27 cellular contexts compared by ENCODE assay signal in genomic region chr3:10566451-10566850, GRCh38.
DNase-seq lines count a peak whose midpoint lies in the region; TF ChIP-seq lines count a peak whose summit lies in the region.
"Had no signal": no experiment of that assay in that cellular context is flagged by ENCODE, and none has a peak within 500 bp of the region (broad histone marks: within the 10 kb centered on the region; RNA-seq: fewer than 3 reads in every experiment).

No MANE protein-coding gene starts in this region.

- H3K9me3 ChIP-seq in neural cell (ENCODE audit: low read length) = no peaks in the 10 kb centered on the region
- H3K9me3 ChIP-seq: A549; BE2C; BLaER1; BLaER1 treated with 17β-estradiol and CSF1 and Interleukin-3, amounts not matched to agents 10 nM and 100 nM; Caco-2 had no signal

- no peak overlapping the region for H3K4me3 ChIP-seq in neural cell (ENCODE audit: low read length)
- H3K4me3 ChIP-seq: A549; BLaER1; BLaER1 treated with 17β-estradiol and CSF1 and Interleukin-3, amounts not matched to agents 10 nM and 100 nM had no signal

- no peak for TF ChIP-seq RAD21 in neural cell (conservative IDR thresholded peaks at IDR 0.05)

- H3K36me3 ChIP-seq in neural cell (ENCODE audit: insufficient read depth, low read length) = no peaks in the 10 kb centered on the region
- H3K36me3 ChIP-seq: BE2C; BLaER1; BLaER1 treated with 17β-estradiol and CSF1 and Interleukin-3, amounts not matched to agents 10 nM and 100 nM had no signal

- H3K79me2 ChIP-seq in neural cell (replicated peaks; ENCODE audit: insufficient read depth, low read length) = no peaks in the 10 kb centered on the region

- no peak overlapping the region for H3K27ac ChIP-seq in neural cell (ENCODE audit: low read length)
- H3K27ac ChIP-seq: 22Rv1; A549; BLaER1; BLaER1 treated with 17β-estradiol and CSF1 and Interleukin-3, amounts not matched to agents 10 nM and 100 nM; C4-2B had no signal

- H4K20me1 ChIP-seq in neural cell (ENCODE audit: insufficient read depth) = no peaks in the 10 kb centered on the region
- H4K20me1 ChIP-seq: BLaER1; BLaER1 treated with 17β-estradiol and CSF1 and Interleukin-3, amounts not matched to agents 10 nM and 100 nM had no signal

- DNase-seq in NCI-H2107 (lab: John Stamatoyannopoulos, UW) = no peak
- DNase-seq: 8988T; ACHN; AML-193; BE2C; C1 segment of cervical spinal cord; Caco-2; Calu3; CD4-positive, alpha-beta memory T cell; CD4-positive, alpha-beta T cell; CD4-positive, CD25-positive, alpha-beta regulatory T cell; CD8-positive, alpha-beta memory T cell; CD8-positive, alpha-beta T cell; COR-L47; DMS 273 treated with DMSO at 0.1 percent for 48 hours; DMS153; DMS53; DMS79; DMS79 treated with DMSO at 0.1 percent for 48 hours; DND-41; EL had no signal

- no peaks in the 10 kb centered on the region for H3F3A ChIP-seq in neural cell (ENCODE audit: insufficient read depth, low read length, poor library complexity, severe bottlenecking)

- no peaks in the 10 kb centered on the region for H3K9me2 ChIP-seq in neural cell (ENCODE audit: insufficient read depth, low read length)

- no peak overlapping the region for H2AFZ ChIP-seq in neural cell (ENCODE audit: low read depth, low read length)

- no peak overlapping the region for H3K9ac ChIP-seq in neural cell (ENCODE audit: low read length)
- H3K9ac ChIP-seq: BLaER1; BLaER1 treated with 17β-estradiol and CSF1 and Interleukin-3, amounts not matched to agents 10 nM and 100 nM had no signal

- no peak for TF ChIP-seq CTCF in neural cell (IDR thresholded peaks at IDR 0.05; ENCODE audit: poor library complexity, severe bottlenecking)

- no peak overlapping the region for H3K4me2 ChIP-seq in neural cell (ENCODE audit: low read length)
- H3K4me2 ChIP-seq: A549; BLaER1; BLaER1 treated with 17β-estradiol and CSF1 and Interleukin-3, amounts not matched to agents 10 nM and 100 nM had no signal

- peak; percentile 86 for TF ChIP-seq EP300 in neural cell (conservative IDR thresholded peaks at IDR 0.05; ENCODE audit: poor library complexity, severe bottlenecking)

- H3K27me3 ChIP-seq in neural cell (ENCODE audit: insufficient read depth, low read depth, low read length) = no peaks in the 10 kb centered on the region
- H3K27me3 ChIP-seq: BE2C; BLaER1; BLaER1 treated with 17β-estradiol and CSF1 and Interleukin-3, amounts not matched to agents 10 nM and 100 nM had no signal

TF ChIP-seq in neural cell, 6 proteins besides CTCF, POLR2A, EP300 and RAD21:
- TF ChIP-seq POLR2AphosphoS5 (IDR thresholded peaks at IDR 0.05) (peak; percentile 72), MXI1 (conservative IDR thresholded peaks at IDR 0.05; ENCODE audit: poor library complexity, severe bottlenecking) (no peak)
